In the genomic region with DNA sequence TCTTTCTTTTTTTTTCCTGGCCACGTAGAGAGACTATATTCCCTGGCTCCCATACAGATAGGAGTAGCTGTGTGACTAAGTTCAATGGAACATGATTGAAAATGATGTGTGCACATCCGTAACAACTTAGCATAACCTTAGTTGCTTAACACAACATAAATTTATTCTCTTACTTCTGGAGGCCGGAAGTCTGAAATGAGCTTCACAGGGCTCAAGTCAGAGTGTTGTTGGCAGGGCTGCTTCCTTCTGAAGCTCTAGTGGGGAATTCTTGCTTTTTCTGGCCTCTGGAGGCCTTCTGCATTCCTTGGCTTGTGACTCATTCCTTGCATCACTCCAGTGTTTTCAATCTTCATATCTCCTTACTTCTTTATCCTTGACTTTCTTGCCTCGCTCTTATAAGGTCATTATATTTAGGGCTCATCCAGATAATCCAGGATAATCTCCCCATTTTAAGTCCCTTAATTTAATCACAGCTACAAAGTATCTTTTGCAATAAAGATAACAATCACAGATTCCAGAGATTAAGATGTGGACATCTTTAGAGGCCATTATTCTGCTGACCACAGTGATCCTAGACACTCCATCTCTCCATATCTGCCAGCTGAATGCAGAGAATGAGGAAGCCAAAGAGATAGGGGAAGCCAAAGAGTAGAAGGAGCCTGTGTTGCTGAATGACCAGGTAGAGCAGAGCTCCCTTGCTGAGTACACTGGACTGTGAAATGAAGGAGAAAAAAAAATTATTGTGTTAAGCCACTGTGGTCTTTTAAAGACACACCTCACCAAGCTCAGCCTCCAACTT, we compare ENCODE assay signal across 11 cellular contexts. TPM values are rescaled to one million over a fixed set of nuclear protein-coding genes. Genes with fewer than 3 reads are reported as not detected.
DNase-seq lines count a peak whose midpoint lies in the region; ATAC-seq, FAIRE-seq and TF ChIP-seq lines count a peak whose summit lies in the region.
"Had no signal": no experiment of that assay in that cellular context is flagged by ENCODE, and none has a peak within 500 bp of the region (broad histone marks: within the 10 kb centered on the region; RNA-seq: fewer than 3 reads in every experiment).

No MANE protein-coding gene starts in this region.

- H3K27me3 ChIP-seq in AG04450 (ENCODE audit: control insufficient read depth, insufficient read depth, low read length), result no peaks in the 10 kb centered on the region
- H3K27me3 ChIP-seq in mammary epithelial cell (ENCODE audit: insufficient read depth, low read length), result no peaks in the 10 kb centered on the region
- H3K27me3 ChIP-seq in mesenchymal stem cell (ENCODE audit: control insufficient read depth in 1 of 2, insufficient read depth in 1 of 2, low read length in 2 of 2), result no peaks in the 10 kb centered on the region

- 48% methylated on average over 4 of the region's 4 CpGs for WGBS in mammary epithelial cell (ENCODE audit: low coverage, missing lambda C conversion rate)
- WGBS in mesenchymal stem cell, result 4% methylated on average over 2 of the region's 4 CpGs

- in situ Hi-C loops in mammary epithelial cell (cut with MboI; ENCODE audit: low sequenced_read_pairs in 2 of 2), result loop anchor here in 1 of 2 donors (25.0 kb wide), 1 partner anchor 761 kb away; a partner anchor contains a TSS

- CTCF ChIA-PET in AG04450 (lab: Charles Lee), result interaction anchor here (0.6 to 1.0 kb wide), 3 partner anchors 18 to 57 kb away, joined by 3 to 7 read pairs (median 5); no protein-coding TSS in a partner anchor
- CTCF ChIA-PET in mammary epithelial cell (lab: Charles Lee; ENCODE audit: low non-redundant PET), result no interaction called here

- dilution Hi-C loops in mammary epithelial cell (cut with HindIII; ENCODE audit: low sequenced_read_pairs), result no loop called here

- H3K14ac ChIP-seq in mesenchymal stem cell (ENCODE audit: low read length in 2 of 2), result no peak overlapping the region

- peak overlapping the region; percentile 82 for H2BK120ac ChIP-seq in mesenchymal stem cell (ENCODE audit: low read depth, low read length)

- H3K9me3 ChIP-seq in AG04450 (ENCODE audit: control insufficient read depth, insufficient read depth, low read length) (peaks cover 7% of the 10 kb centered on the region), mammary epithelial cell (replicated peaks; ENCODE audit: insufficient read depth, low read length) (no peaks in the 10 kb centered on the region), mesenchymal stem cell (ENCODE audit: control insufficient read depth, low read length) (peaks cover 11% of the 10 kb centered on the region)

- no peaks in the 10 kb centered on the region for H3K79me1 ChIP-seq in mesenchymal stem cell (replicated peaks; ENCODE audit: low read length, poor library complexity, severe bottlenecking)

- TF ChIP-seq CTCF in AG04450 (IDR thresholded peaks at IDR 0.05; ENCODE audit: low read depth, low read length) (0 out of 2 replicates have a peak, but pooled peaks have one; percentile 3), mammary epithelial cell (conservative IDR thresholded peaks at IDR 0.05 in 1 of 2, IDR thresholded peaks at IDR 0.05 in 1 of 2; ENCODE audit: extremely low read depth in 1 of 2, insufficient read depth in 1 of 2, low read depth in 1 of 2, low read length in 2 of 2) (no peak)

- peak overlapping the region; percentile 89 for H2BK5ac ChIP-seq in mesenchymal stem cell (ENCODE audit: low read depth, low read length, poor library complexity, severe bottlenecking)

- H3K4me1 ChIP-seq in mammary epithelial cell (ENCODE audit: insufficient read depth, low read length), result peaks cover 24% of the 10 kb centered on the region
- peaks cover 2% of the 10 kb centered on the region for H3K4me1 ChIP-seq in mesenchymal stem cell (ENCODE audit: control insufficient read depth, insufficient read depth, low read depth, low read length)

- no peak overlapping the region for H3K23ac ChIP-seq in mesenchymal stem cell (ENCODE audit: low read length in 2 of 2)

- no TSS peak for BruUV-seq in mammary epithelial cell (replicated peaks; lab: Mats Ljungman, UMichigan)

- H3K27ac ChIP-seq in AG04450 (ENCODE audit: low read depth, low read length) (peak overlapping the region; percentile 98), mammary epithelial cell (ENCODE audit: insufficient read depth, low read depth, low read length) (peak overlapping the region; percentile 60), mesenchymal stem cell (ENCODE audit: low read length, poor library complexity, severe bottlenecking) (peak overlapping the region; percentile 98)
- H3K27ac ChIP-seq: SK-N-MC had no signal

- FAIRE-seq in HTR-8/SVneo (lab: Jason Lieb, UNC), result no peak
- FAIRE-seq in GM12891 (lab: Jason Lieb, UNC), result no peak

- H4K8ac ChIP-seq in mesenchymal stem cell (ENCODE audit: low read length), result no peak overlapping the region

- H3K4me3 ChIP-seq in AG04450 (ENCODE audit: low read depth, low read length), result no peak overlapping the region
- H3K4me3 ChIP-seq in mammary epithelial cell (replicated peaks in 1 of 3; ENCODE audit: insufficient read depth in 1 of 3, low read depth in 2 of 3, low read length in 3 of 3), result no peak overlapping the region
- H3K4me3 ChIP-seq in mesenchymal stem cell (ENCODE audit: insufficient read depth in 1 of 2, low read depth in 1 of 2, low read length in 2 of 2), result no peak overlapping the region
- H3K4me3 ChIP-seq: SK-N-MC had no signal

- no peaks in the 10 kb centered on the region for H4K20me1 ChIP-seq in mammary epithelial cell (ENCODE audit: insufficient read depth, low read length)

- H3K36me3 ChIP-seq in mammary epithelial cell (ENCODE audit: insufficient read depth, low read length) (no peaks in the 10 kb centered on the region), mesenchymal stem cell (ENCODE audit: control insufficient read depth in 1 of 2, insufficient read depth in 2 of 2, low read depth in 1 of 2, low read length in 2 of 2) (no peaks in the 10 kb centered on the region)

- H2AK5ac ChIP-seq in mesenchymal stem cell (ENCODE audit: low read length, severe bottlenecking), result peak overlapping the region; percentile 92

- no peak overlapping the region for H3K9ac ChIP-seq in mammary epithelial cell (ENCODE audit: insufficient read depth, low read length)
- H3K9ac ChIP-seq in mesenchymal stem cell (ENCODE audit: low read length), result peak overlapping the region; percentile 70

- H3K4me2 ChIP-seq in mammary epithelial cell (ENCODE audit: insufficient read depth, low read depth, low read length), result peak overlapping the region; percentile 45
- H3K4me2 ChIP-seq in mesenchymal stem cell (ENCODE audit: low read length, poor library complexity, severe bottlenecking), result no peak overlapping the region

- no peak overlapping the region for H4K91ac ChIP-seq in mesenchymal stem cell (ENCODE audit: low read length)

- H2AFZ ChIP-seq in mammary epithelial cell (ENCODE audit: low read depth, low read length) (peak overlapping the region; percentile 59), mesenchymal stem cell (ENCODE audit: low read depth, low read length) (no peak overlapping the region)

- peak overlapping the region; percentile 87 to 98 for H3K18ac ChIP-seq in mesenchymal stem cell (ENCODE audit: low read depth in 1 of 2, low read length in 2 of 2)

- no peak for TF ChIP-seq POLR2A in GM12891 (IDR thresholded peaks at IDR 0.05; ENCODE audit: low read depth, low read length)

- peak; percentile 98 for DNase-seq in AG04450 (ENCODE audit: low read depth, low spot score)
- DNase-seq in HTR-8/SVneo (ENCODE audit: insufficient read length, low spot score), result peak; percentile 76
- peak; percentile 94 for DNase-seq in mammary epithelial cell
- peak; percentile 99 for DNase-seq in mesenchymal stem cell
- no peak for DNase-seq in GM12891 (ENCODE audit: insufficient read length, low spot score)
- no peak for DNase-seq in ecto neural progenitor cell (ENCODE audit: low spot score)
- DNase-seq in stimulated activated naive CD4-positive, alpha-beta T cell treated with Interleukin-2 at 50 U/mL for 16 hours (lab: John Stamatoyannopoulos, UW), result no peak
- DNase-seq: naive B cell, NCI-H1417 had no signal

- H2BK12ac ChIP-seq in mesenchymal stem cell (ENCODE audit: low read length in 2 of 2), result peak overlapping the region; percentile 38 to 84

- ATAC-seq in GM19397 (IDR thresholded peaks at IDR 0.05; ENCODE audit: unreplicated experiment), result no peak

- peak overlapping the region in 1 of 2 experiments; percentile 89 for H3K4ac ChIP-seq in mesenchymal stem cell (ENCODE audit: low read depth in 1 of 2, low read length in 2 of 2)

- no peak overlapping the region for H2BK15ac ChIP-seq in mesenchymal stem cell (ENCODE audit: low read depth, poor library complexity, severe bottlenecking)

- intact Hi-C loops in mammary epithelial cell (cut with micrococcal nuclease), result loop anchor here (2.0 kb wide), 1 partner anchor 20 kb away; a partner anchor contains a TSS

- POLR2A ChIA-PET in AG04450 (lab: Yijun Ruan, JAX), result interaction anchor here (0.7 to 1.8 kb wide), 7 partner anchors 8 to 222 kb away, joined by 3 to 8 read pairs (median 4); no protein-coding TSS in a partner anchor

- no peaks in the 10 kb centered on the region for H3K79me2 ChIP-seq in mammary epithelial cell (ENCODE audit: insufficient read depth, low read length)

TF ChIP-seq in GM12891, 5 proteins besides CTCF, POLR2A, EP300 and RAD21:
- TF ChIP-seq SPI1 (IDR thresholded peaks at IDR 0.05; ENCODE audit: low read depth, low read length) (no peak), TAF1 (IDR thresholded peaks at IDR 0.05; ENCODE audit: low read depth, low read length) (no peak), PAX5 (IDR thresholded peaks at IDR 0.05; ENCODE audit: insufficient read depth, low read length, severe bottlenecking) (no peak), POLR2AphosphoS5 (IDR thresholded peaks at IDR 0.05; ENCODE audit: low read depth, low read length) (no peak), POU2F2 (IDR thresholded peaks at IDR 0.05; ENCODE audit: low read depth, low read length) (no peak)
TF ChIP-seq in GM12891: peak in this region for 0.

RNA-seq across cellular contexts. Expression of a gene that starts 21.0 kb away (rescaled TPM):
- polyA plus RNA-seq in AG04450 (2011; rRNA removed) (120 and 178 TPM in 2 replicates), mammary epithelial cell (69.5 TPM)
- polyA minus RNA-seq in AG04450 (2011; rRNA and poly(A)+ RNA removed), result 40.5 and 65.9 TPM in 2 replicates
- total RNA-seq in mammary epithelial cell, result 10 to 100 TPM; 81.2 to 98.4 TPM
- polyA minus RNA-seq in mammary epithelial cell, result 14.6 TPM
- 125 TPM for polyA plus RNA-seq in mesenchymal stem cell (2013, experiment 1 of 2)
- polyA plus RNA-seq in mesenchymal stem cell (2013, experiment 2 of 2), result 124 TPM
- polyA plus RNA-seq in GM12891 (2012; ENCODE audit: low read depth, missing spikeins), result 46.1 TPM

Comparison
In these comparisons a context has a peak if more than half of its experiments do, and no peak if none do; other contexts are left out.
1. DNase-seq: peak in AG04450 (single experiment), HTR-8/SVneo (single experiment), mammary epithelial cell (single experiment) and mesenchymal stem cell (single experiment); none in GM12891 (single experiment), ecto neural progenitor cell (single experiment) and stimulated activated naive CD4-positive, alpha-beta T cell treated with Interleukin-2 at 50 U/mL for 16 hours (single experiment).
2. Peak in every context shown above with its lines, with median percentiles within 50 percentile points of each other: H3K27ac ChIP-seq.